In the genomic region with DNA sequence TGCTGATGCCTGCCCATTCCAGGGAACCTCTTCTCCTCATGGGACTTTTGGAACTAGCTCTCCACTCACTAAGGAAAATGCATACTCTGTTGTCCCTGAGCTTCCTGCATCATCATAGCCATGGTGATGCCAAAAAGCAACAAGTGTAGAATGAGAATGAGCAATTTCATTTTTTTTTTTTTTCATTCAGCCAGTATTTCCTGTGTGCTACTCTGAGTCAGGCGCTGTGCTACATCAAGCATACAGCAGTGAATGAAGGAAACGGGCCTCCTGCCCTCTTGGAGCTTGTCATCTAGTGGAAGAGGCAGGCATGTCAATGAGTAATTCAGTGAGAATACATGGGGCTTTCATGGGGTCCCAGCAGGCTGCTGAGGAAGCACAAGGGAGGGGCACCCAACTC, we compare ENCODE assay signal across 20 cellular contexts.
DNase-seq lines count a peak whose midpoint lies in the region; ATAC-seq, FAIRE-seq and TF ChIP-seq lines count a peak whose summit lies in the region.
"Had no signal": no experiment of that assay in that cellular context is flagged by ENCODE, and none has a peak within 500 bp of the region (broad histone marks: within the 10 kb centered on the region; RNA-seq: fewer than 3 reads in every experiment).

No MANE protein-coding gene starts in this region.

- no peak overlapping the region for H3K27ac ChIP-seq in HEK293 (ENCODE audit: extremely low read depth, low read depth, low read length)
- H3K27ac ChIP-seq: PC-9 had no signal

- POLR2A ChIA-PET in HEK293 (lab: Yijun Ruan, JAX) = no interaction called here

- CTCF ChIA-PET in HEK293 (lab: Yijun Ruan, JAX) = interaction anchor here (0.6 kb wide), 3 partner anchors 29 to 731 kb away, joined by 3 to 7 read pairs (median 3); no protein-coding TSS in a partner anchor

- no peak for TF ChIP-seq CTCF in HEK293 (tag by site-specific recombination; IDR thresholded peaks at IDR 0.05)
- no peak for TF ChIP-seq CTCF in fibroblast of pulmonary artery (IDR thresholded peaks at IDR 0.05; ENCODE audit: low read length, missing control alignments)

- no peaks in the 10 kb centered on the region for H3K4me1 ChIP-seq in HEK293 (ENCODE audit: control insufficient read depth, insufficient read depth, low read length)

- ATAC-seq in GM19455 (IDR thresholded peaks at IDR 0.05; ENCODE audit: unreplicated experiment) = no peak
- ATAC-seq: K562 had no signal

- no peaks in the 10 kb centered on the region for H3K9me3 ChIP-seq in HEK293 (ENCODE audit: control insufficient read depth, insufficient read depth, low read depth, low read length)
- H3K9me3 ChIP-seq: SK-N-SH had no signal

- DNase-seq in RCC 7860 (ENCODE audit: low spot score) (peak; percentile 7), fibroblast of pulmonary artery (ENCODE audit: low read depth) (peak; percentile 21), NCI-H510A treated with DMSO at 0.1 percent for 48 hours (lab: John Stamatoyannopoulos, UW) (no peak), T-helper 2 cell (no peak), posterior cingulate gyrus (no peak)
- DNase-seq: ACHN; C1 segment of cervical spinal cord; CD8-positive, alpha-beta memory T cell; GF-D8; HFFc6; NCI-H1092 treated with DMSO at 0.1 percent for 48 hours; NCI-H1436 treated with DMSO at 0.1 percent for 48 hours; NCI-H1930; NCI-H748 treated with DMSO at 0.1 percent for 48 hours; PC-9; SIG-M5; SK-N-SH had no signal

- FAIRE-seq in RCC 7860 (lab: Jason Lieb, UNC) = no peak
- FAIRE-seq: K562 had no signal

- H3K36me3 ChIP-seq in HEK293 (ENCODE audit: control insufficient read depth in 2 of 2, insufficient read depth in 1 of 2, low read length in 2 of 2) = no peaks in the 10 kb centered on the region

- H3K4me3 ChIP-seq in HEK293 (ENCODE audit: low read depth, low read length) (no peak overlapping the region), fibroblast of pulmonary artery (replicated peaks; ENCODE audit: low read depth, low read length) (no peak overlapping the region)
- H3K4me3 ChIP-seq: K562, PC-9 had no signal

- intact Hi-C loops in posterior cingulate gyrus (cut with DNase I) = no loop called here

TF ChIP-seq in HEK293, 187 proteins besides CTCF, POLR2A, EP300 and RAD21:
- TF ChIP-seq SP7 (tag by site-specific recombination; IDR thresholded peaks at IDR 0.05) (no peak), SCRT2 (tag by site-specific recombination; IDR thresholded peaks at IDR 0.05) (0 out of 2 replicates have a peak, but pooled peaks have one; percentile 20), ZNF214 (tag by site-specific recombination; IDR thresholded peaks at IDR 0.05; ENCODE audit: borderline replicate concordance) (no peak)

Comparison
In these comparisons a context has a peak if more than half of its experiments do, and no peak if none do; other contexts are left out.
1. DNase-seq: peak in RCC 7860 (single experiment) and fibroblast of pulmonary artery (single experiment); none in NCI-H510A treated with DMSO at 0.1 percent for 48 hours (single experiment), T-helper 2 cell (0 of 5) and posterior cingulate gyrus (0 of 10).